Comparison of ENCODE assay signal across 1 cellular context in genomic region chr2:240604939-240605716, GRCh38.
TF ChIP-seq lines count a peak whose summit lies in the region.

No MANE protein-coding gene starts in this region.

TF ChIP-seq in A549, 52 proteins besides CTCF, POLR2A, EP300 and RAD21 (continued from another document):
- TF ChIP-seq HMGXB4 (CRISPR knock-in tag; IDR thresholded peaks at IDR 0.05; ENCODE audit: borderline replicate concordance) = no peak
